ENCODE assay signal across 8 cellular contexts in genomic region chr4:105060628-105061027, GRCh38.
DNase-seq lines count a peak whose midpoint lies in the region; ATAC-seq lines count a peak whose summit lies in the region.

No MANE protein-coding gene starts in this region.

- in situ Hi-C loops in HAP-1 (cut with MboI; ENCODE audit: low sequenced_read_pairs), result no loop called here

- ATAC-seq in GM18873 (IDR thresholded peaks at IDR 0.05; ENCODE audit: low FRiP score, unreplicated experiment), result peak; percentile 94
- ATAC-seq in HG02623 (IDR thresholded peaks at IDR 0.05; ENCODE audit: unreplicated experiment), result peak; percentile 84
- peak; percentile 42 for ATAC-seq in central memory CD8-positive, alpha-beta T cell (replicated peaks; ENCODE audit: extremely low read depth, poor library complexity, severe bottlenecking)
- peak; percentile 90 for ATAC-seq in stimulated activated naive CD8-positive, alpha-beta T cell treated with anti-CD3 and anti-CD28 coated beads, Interleukin-15, Interleukin-2, amounts not matched to agents 100 U/mL and 50 U/mL, for 24 hours

- H3K36me3 ChIP-seq in HAP-1 (replicated peaks), result no peaks in the 10 kb centered on the region

- H3K9me3 Mint-ChIP-seq in central memory CD8-positive, alpha-beta T cell, result no peaks in the 10 kb centered on the region

- H3K4me3 Mint-ChIP-seq in central memory CD8-positive, alpha-beta T cell, result no peak overlapping the region

- H3K4me3 ChIP-seq in HAP-1, result no peak overlapping the region

- peak overlapping the region; percentile 56 for H3K27ac Mint-ChIP-seq in central memory CD8-positive, alpha-beta T cell (ENCODE audit: low read depth)

- peaks cover 14% of the 10 kb centered on the region for H3K4me1 Mint-ChIP-seq in central memory CD8-positive, alpha-beta T cell

- DNase-seq in NCI-H69 (lab: John Stamatoyannopoulos, UW), result peak; percentile 8
- no peak for DNase-seq in central memory CD8-positive, alpha-beta T cell (ENCODE audit: low spot score in 2 of 2)
- DNase-seq in stimulated activated naive CD8-positive, alpha-beta T cell treated with anti-CD3 and anti-CD28 coated beads, Interleukin-15, Interleukin-2, amounts not matched to agents 100 U/mL and 50 U/mL, for 24 hours, result peak; percentile 27
- no peak for DNase-seq in RKO (ENCODE audit: low spot score)
- DNase-seq in NCI-H524 (lab: John Stamatoyannopoulos, UW), result no peak
- DNase-seq in HAP-1 (ENCODE audit: low spot score in 2 of 2), result no peak

- no peaks in the 10 kb centered on the region for H3K4me1 ChIP-seq in HAP-1

- H3K36me3 Mint-ChIP-seq in central memory CD8-positive, alpha-beta T cell (ENCODE audit: insufficient read depth), result no peaks in the 10 kb centered on the region

- no peaks in the 10 kb centered on the region for H3K27me3 ChIP-seq in HAP-1 (ENCODE audit: low read depth)

- H3K9me3 ChIP-seq in HAP-1, result no peaks in the 10 kb centered on the region

- H3K27me3 Mint-ChIP-seq in central memory CD8-positive, alpha-beta T cell, result no peaks in the 10 kb centered on the region

Comparison
In these comparisons a context has a peak if more than half of its experiments do, and no peak if none do; other contexts are left out.
1. ATAC-seq: peak in every context shown above with its lines; median percentile 94 in GM18873; 90 in stimulated activated naive CD8-positive, alpha-beta T cell treated with anti-CD3 and anti-CD28 coated beads, Interleukin-15, Interleukin-2, amounts not matched to agents 100 U/mL and 50 U/mL, for 24 hours; 84 in HG02623; 42 in central memory CD8-positive, alpha-beta T cell.
2. DNase-seq: peak in NCI-H69 (single experiment) and stimulated activated naive CD8-positive, alpha-beta T cell treated with anti-CD3 and anti-CD28 coated beads, Interleukin-15, Interleukin-2, amounts not matched to agents 100 U/mL and 50 U/mL, for 24 hours (single experiment); none in central memory CD8-positive, alpha-beta T cell (0 of 2), RKO (single experiment), NCI-H524 (0 of 2) and HAP-1 (0 of 2).